ENCODE assay signal across 23 cellular contexts in the genomic region with DNA sequence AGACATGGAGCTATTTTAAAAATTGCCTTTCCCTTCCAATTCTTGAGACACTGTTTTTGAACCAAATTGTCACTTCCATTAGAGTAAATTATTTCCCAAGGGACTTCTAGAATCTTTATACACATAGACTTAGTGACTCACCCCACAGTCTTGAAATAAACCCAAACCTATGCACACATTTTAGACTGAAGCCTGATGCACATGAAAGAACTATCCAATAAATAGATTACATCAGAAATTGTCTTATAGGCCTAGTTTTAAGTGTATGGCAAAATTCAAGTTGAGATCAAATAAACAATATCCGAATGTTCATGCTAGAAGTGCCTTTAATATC. TPM values are rescaled to one million over a fixed set of nuclear protein-coding genes. Genes with fewer than 3 reads are reported as not detected.
DNase-seq lines count a peak whose midpoint lies in the region; ATAC-seq and TF ChIP-seq lines count a peak whose summit lies in the region.
"Had no signal": no experiment of that assay in that cellular context is flagged by ENCODE, and none has a peak within 500 bp of the region (broad histone marks: within the 10 kb centered on the region; RNA-seq: fewer than 3 reads in every experiment).

No MANE protein-coding gene starts in this region.

- H3K4me2 ChIP-seq in DOHH2 (ENCODE audit: low read length), result peak overlapping the region; percentile 61
- H3K4me2 ChIP-seq in Karpas-422 (ENCODE audit: low read depth, low read length, poor library complexity, severe bottlenecking), result peak overlapping the region; percentile 32
- no peak overlapping the region for H3K4me2 ChIP-seq in mesenchymal stem cell (ENCODE audit: low read length, poor library complexity, severe bottlenecking)

- no peak for TF ChIP-seq CTCF in DOHH2 (IDR thresholded peaks at IDR 0.05; ENCODE audit: low read depth, low read length, poor library complexity, severe bottlenecking)
- no peak for TF ChIP-seq CTCF in tibial artery (IDR thresholded peaks at IDR 0.05)

- H2BK120ac ChIP-seq in mesenchymal stem cell (ENCODE audit: low read depth, low read length), result no peak overlapping the region

- no peak overlapping the region for H4K8ac ChIP-seq in mesenchymal stem cell (ENCODE audit: low read length)

- H3K27ac ChIP-seq in DOHH2 (ENCODE audit: low read depth, low read length), result no peak overlapping the region
- H3K27ac ChIP-seq in Karpas-422 (ENCODE audit: low read length), result no peak overlapping the region
- no peak overlapping the region for H3K27ac ChIP-seq in mesenchymal stem cell (ENCODE audit: low read length, poor library complexity, severe bottlenecking)
- H3K27ac ChIP-seq in tibial artery, result no peak overlapping the region

- H3K9ac ChIP-seq in Karpas-422 (ENCODE audit: low read length), result no peak overlapping the region
- H3K9ac ChIP-seq in adipocyte (ENCODE audit: low read length), result no peak overlapping the region
- no peak overlapping the region for H3K9ac ChIP-seq in mesenchymal stem cell (ENCODE audit: low read length)

- H2AFZ ChIP-seq in Karpas-422 (ENCODE audit: low read length) (no peak overlapping the region), mesenchymal stem cell (ENCODE audit: low read depth, low read length) (no peak overlapping the region)

- H3K4ac ChIP-seq in mesenchymal stem cell (ENCODE audit: low read depth in 1 of 2, low read length in 2 of 2), result no peak overlapping the region

- H3K4me1 ChIP-seq in DOHH2 (ENCODE audit: control insufficient read depth, low read length) (peaks cover 19% of the 10 kb centered on the region), Karpas-422 (ENCODE audit: low read length) (peaks cover 19% of the 10 kb centered on the region), adipocyte (ENCODE audit: control insufficient read depth, insufficient read depth, low read length) (no peaks in the 10 kb centered on the region), mesenchymal stem cell (ENCODE audit: control insufficient read depth, insufficient read depth, low read depth, low read length) (peaks cover 3% of the 10 kb centered on the region), tibial artery (no peaks in the 10 kb centered on the region)

- intact Hi-C loops in tibial artery (cut with DNase I; ENCODE audit: low total_unique reads), result no loop called here

- H3K18ac ChIP-seq in mesenchymal stem cell (ENCODE audit: low read depth in 1 of 2, low read length in 2 of 2), result no peak overlapping the region

- H3K23ac ChIP-seq in mesenchymal stem cell (ENCODE audit: low read length in 2 of 2), result no peak overlapping the region

- no CpG with 5 or more reads among the region's 1 CpG for WGBS in mesenchymal stem cell

- no peak for ATAC-seq in HG03175 (IDR thresholded peaks at IDR 0.05; ENCODE audit: unreplicated experiment)
- ATAC-seq: HCT116, Panc1, T-cell had no signal

- peak overlapping the region; percentile 36; the same call in 1 of the 2 replicates for H3K4me3 ChIP-seq in DOHH2 (ENCODE audit: low read length)
- no peak overlapping the region for H3K4me3 ChIP-seq in Karpas-422 (ENCODE audit: low read length)
- no peak overlapping the region for H3K4me3 ChIP-seq in adipocyte (ENCODE audit: low read length)
- no peak overlapping the region for H3K4me3 ChIP-seq in mesenchymal stem cell (ENCODE audit: insufficient read depth in 1 of 2, low read depth in 1 of 2, low read length in 2 of 2)
- no peak overlapping the region for H3K4me3 ChIP-seq in tibial artery
- H3K4me3 ChIP-seq: GM12878, MG63 had no signal

- H4K20me1 ChIP-seq in DOHH2 (ENCODE audit: control insufficient read depth, insufficient read depth, low read depth, low read length) (no peaks in the 10 kb centered on the region), Karpas-422 (ENCODE audit: insufficient read depth, low read depth, low read length) (no peaks in the 10 kb centered on the region)

- H2BK12ac ChIP-seq in mesenchymal stem cell (ENCODE audit: low read length in 2 of 2), result no peak overlapping the region

- no peaks in the 10 kb centered on the region for H3K9me3 ChIP-seq in DOHH2 (ENCODE audit: control insufficient read depth, insufficient read depth, low read length)
- H3K9me3 ChIP-seq in Karpas-422 (ENCODE audit: low read length), result no peaks in the 10 kb centered on the region
- peaks cover 3% of the 10 kb centered on the region for H3K9me3 ChIP-seq in adipocyte (ENCODE audit: control insufficient read depth, low read length)
- no peaks in the 10 kb centered on the region for H3K9me3 ChIP-seq in mesenchymal stem cell (ENCODE audit: control insufficient read depth, low read length)
- H3K9me3 ChIP-seq in tibial artery, result no peaks in the 10 kb centered on the region

- H2AK5ac ChIP-seq in mesenchymal stem cell (ENCODE audit: low read length, severe bottlenecking), result no peak overlapping the region

- H3K79me1 ChIP-seq in mesenchymal stem cell (replicated peaks; ENCODE audit: low read length, poor library complexity, severe bottlenecking), result no peaks in the 10 kb centered on the region

- H2BK15ac ChIP-seq in mesenchymal stem cell (ENCODE audit: low read depth, poor library complexity, severe bottlenecking), result no peak overlapping the region

- H3F3A ChIP-seq in DOHH2 (ENCODE audit: control insufficient read depth, insufficient read depth), result no peaks in the 10 kb centered on the region

- no peak overlapping the region for H3K14ac ChIP-seq in mesenchymal stem cell (ENCODE audit: low read length in 2 of 2)

- no peaks in the 10 kb centered on the region for H3K9me2 ChIP-seq in DOHH2 (replicated peaks; ENCODE audit: control insufficient read depth, low read length)
- no peaks in the 10 kb centered on the region for H3K9me2 ChIP-seq in Karpas-422 (replicated peaks; ENCODE audit: insufficient read depth, low read length)

- H3K36me3 ChIP-seq in DOHH2 (ENCODE audit: control insufficient read depth, low read length), result no peaks in the 10 kb centered on the region
- no peaks in the 10 kb centered on the region for H3K36me3 ChIP-seq in Karpas-422 (ENCODE audit: insufficient read depth, low read length)
- H3K36me3 ChIP-seq in adipocyte (ENCODE audit: control insufficient read depth, insufficient read depth, low read length, severe bottlenecking), result no peaks in the 10 kb centered on the region
- no peaks in the 10 kb centered on the region for H3K36me3 ChIP-seq in mesenchymal stem cell (ENCODE audit: control insufficient read depth in 1 of 2, insufficient read depth in 2 of 2, low read depth in 1 of 2, low read length in 2 of 2)
- H3K36me3 ChIP-seq in tibial artery, result no peaks in the 10 kb centered on the region
- H3K36me3 ChIP-seq: MG63 had no signal

- H3K79me2 ChIP-seq in DOHH2 (ENCODE audit: control insufficient read depth, low read length) (no peaks in the 10 kb centered on the region), Karpas-422 (ENCODE audit: low read length) (no peaks in the 10 kb centered on the region)

- H3K27me3 ChIP-seq in DOHH2 (ENCODE audit: control insufficient read depth, low read length) (peaks cover 20% of the 10 kb centered on the region), Karpas-422 (ENCODE audit: low read length) (no peaks in the 10 kb centered on the region), adipocyte (replicated peaks; ENCODE audit: control insufficient read depth, insufficient read depth, low read length) (no peaks in the 10 kb centered on the region), mesenchymal stem cell (ENCODE audit: control insufficient read depth in 1 of 2, insufficient read depth in 1 of 2, low read length in 2 of 2) (no peaks in the 10 kb centered on the region), tibial artery (no peaks in the 10 kb centered on the region)
- H3K27me3 ChIP-seq: MG63 had no signal

- H4K91ac ChIP-seq in mesenchymal stem cell (ENCODE audit: low read length), result no peak overlapping the region

- no peak overlapping the region for H2BK5ac ChIP-seq in mesenchymal stem cell (ENCODE audit: low read depth, low read length, poor library complexity, severe bottlenecking)

- DNase-seq in Karpas-422 (no peak), adipocyte (ENCODE audit: low read depth) (peak; percentile 19), mesenchymal stem cell (peak; percentile 71), tibial artery (no peak), NCI-H524 treated with DMSO at 0.1 percent for 48 hours (lab: John Stamatoyannopoulos, UW) (no peak)
- DNase-seq: ACHN, AML-193, DMS 273 treated with DMSO at 0.1 percent for 48 hours, DND-41, GOT3, KG1, MG63, NCI-H1048, NCI-H1436, NCI-H1930, NCI-H226, NCI-H524, T-cell had no signal

RNA-seq across cellular contexts. Expression of a gene that starts 32.2 kb away (rescaled TPM):
- 10.0 and 14.7 TPM in 2 replicates for total RNA-seq in Karpas-422 (2014; rRNA removed; shearing (Covaris generic); ENCODE audit: low replicate concordance)
- polyA plus RNA-seq in mesenchymal stem cell (2013, experiment 1 of 2), result 15.3 TPM
- polyA plus RNA-seq in mesenchymal stem cell (2013, experiment 2 of 2), result 15.0 TPM

Comparison
In these comparisons a context has a peak if more than half of its experiments do, and no peak if none do; other contexts are left out.
1. DNase-seq: peak in adipocyte (single experiment) and mesenchymal stem cell (single experiment); none in Karpas-422 (single experiment), tibial artery (0 of 2) and NCI-H524 treated with DMSO at 0.1 percent for 48 hours (single experiment).